ENCODE assay signal across 2 cellular contexts in the genomic region with DNA sequence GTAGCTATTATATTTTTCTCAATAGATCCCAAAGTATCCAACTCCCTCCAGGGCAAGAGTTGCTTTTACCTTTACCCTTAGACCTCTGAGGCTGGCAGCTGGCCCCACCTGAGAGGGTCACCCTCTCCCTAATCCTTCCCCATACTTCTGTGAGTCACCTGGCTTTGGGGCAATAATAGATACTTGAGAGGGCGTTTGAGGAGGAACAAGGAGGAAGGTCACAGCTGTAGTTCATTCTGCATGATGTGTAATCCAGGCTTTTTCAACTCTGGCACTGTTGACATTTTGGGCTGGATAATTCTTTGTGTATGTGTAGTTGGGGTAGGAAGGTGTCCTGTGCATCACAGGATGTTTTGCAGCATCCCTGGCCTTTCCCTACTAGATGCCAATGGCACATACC.
TF ChIP-seq lines count a peak whose summit lies in the region.

No MANE protein-coding gene starts in this region.

TF ChIP-seq in HCT116, 20 proteins besides CTCF, POLR2A, EP300 and RAD21:
- TF ChIP-seq ELF1 (IDR thresholded peaks at IDR 0.05; ENCODE audit: borderline replicate concordance, low read depth) (no peak), SP1 (IDR thresholded peaks at IDR 0.05; ENCODE audit: low read depth) (peak; percentile 34; the same call in 1 of the 2 replicates), CEBPB (IDR thresholded peaks at IDR 0.05; ENCODE audit: low read depth) (no peak), ZNF274 (IDR thresholded peaks at IDR 0.05; ENCODE audit: low read depth, low read length) (no peak), EGR1 (IDR thresholded peaks at IDR 0.05; ENCODE audit: low read depth) (no peak), CBX3 (IDR thresholded peaks at IDR 0.05; ENCODE audit: low read depth) (no peak), JUND (IDR thresholded peaks at IDR 0.05) (peak; percentile 31; the same call in 1 of the 2 replicates)
- TF ChIP-seq, protein P1, sequence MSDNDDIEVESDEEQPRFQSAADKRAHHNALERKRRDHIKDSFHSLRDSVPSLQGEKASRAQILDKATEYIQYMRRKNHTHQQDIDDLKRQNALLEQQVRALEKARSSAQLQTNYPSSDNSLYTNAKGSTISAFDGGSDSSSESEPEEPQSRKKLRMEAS (IDR thresholded peaks at IDR 0.05) = no peak

TF ChIP-seq in K562, 482 proteins besides CTCF, POLR2A, EP300 and RAD21:
- TF ChIP-seq NR2C2 (CRISPR knock-in tag; IDR thresholded peaks at IDR 0.05) (no peak), NR2C2 (tag; IDR thresholded peaks at IDR 0.05) (0 out of 2 replicates have a peak, but pooled peaks have one; percentile 4), NFIX (CRISPR knock-in tag; IDR thresholded peaks at IDR 0.05; ENCODE audit: low read depth) (no peak)
